11 cellular contexts compared by ENCODE assay signal in the genomic region with DNA sequence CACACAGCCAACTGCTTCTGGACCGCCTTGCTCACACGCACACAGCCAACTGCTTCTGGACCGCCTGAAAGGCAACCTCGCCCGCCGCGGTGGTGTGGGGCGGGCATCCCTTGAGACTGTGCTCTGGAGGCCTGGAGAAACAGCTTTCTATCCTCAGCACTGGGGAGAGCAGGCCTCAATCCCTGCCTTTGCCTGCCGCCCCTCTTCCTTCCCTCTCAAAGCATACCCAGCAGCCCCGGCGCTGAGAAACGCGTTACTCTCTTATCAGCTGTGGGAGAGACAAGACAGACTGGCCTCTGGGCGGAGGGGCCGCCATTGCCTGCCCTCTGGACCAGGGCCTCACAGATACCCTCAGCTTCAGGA. TPM values are rescaled to one million over a fixed set of nuclear protein-coding genes. Genes with fewer than 3 reads are reported as not detected.
DNase-seq lines count a peak whose midpoint lies in the region; ATAC-seq, FAIRE-seq and TF ChIP-seq lines count a peak whose summit lies in the region.
"Had no signal": no experiment of that assay in that cellular context is flagged by ENCODE, and none has a peak within 500 bp of the region (broad histone marks: within the 10 kb centered on the region; RNA-seq: fewer than 3 reads in every experiment).

No MANE protein-coding gene starts in this region.

- POLR2A ChIA-PET in Caco-2 (lab: Charles Lee) (interaction anchor here (1.2 to 1.5 kb wide), 2 partner anchors 9 to 73 kb away, joined by 3 to 15 read pairs; no protein-coding TSS in a partner anchor), T-cell (lab: Charles Lee) (no interaction called here)

- H3K27ac ChIP-seq in esophagus squamous epithelium = peak overlapping the region in 2 of 4 donors; percentile 78 to 85
- no peak overlapping the region for H3K27ac ChIP-seq in psoas muscle

- H3K4me1 Mint-ChIP-seq in Caco-2 (ENCODE audit: low read depth, unreplicated experiment) (peaks cover 22% of the 10 kb centered on the region), T-cell (peaks cover 41 to 47% (median 41%) of the 10 kb centered on the region in 3 donors)

- intact Hi-C loops in Caco-2 (cut with micrococcal nuclease; ENCODE audit: unreplicated experiment) = no loop called here
- intact Hi-C loops in esophagus squamous epithelium (cut with DNase I) = no loop called here
- intact Hi-C loops in psoas muscle (cut with DNase I) = no loop called here

- ATAC-seq in T-cell (replicated peaks in 1 of 4) (no peak), psoas muscle (no peak), HG03460 (IDR thresholded peaks at IDR 0.05; ENCODE audit: unreplicated experiment) (no peak), HG03175 (IDR thresholded peaks at IDR 0.05; ENCODE audit: unreplicated experiment) (no peak)

- no peak for TF ChIP-seq POLR2A in esophagus squamous epithelium (IDR thresholded peaks at IDR 0.05)

- H3K27me3 Mint-ChIP-seq in Caco-2 (ENCODE audit: insufficient read depth, unreplicated experiment) (no peaks in the 10 kb centered on the region), T-cell (no peaks in the 10 kb centered on the region)

- H3K27ac Mint-ChIP-seq in Caco-2 (ENCODE audit: unreplicated experiment) (no peak overlapping the region), T-cell (peak overlapping the region in 1 of 2 donors; percentile 85)
- H3K27ac Mint-ChIP-seq: nephron progenitor cell had no signal

- H3K4me3 Mint-ChIP-seq in Caco-2 (ENCODE audit: unreplicated experiment) (peak overlapping the region; percentile 86), T-cell (peak overlapping the region; percentile 94 to 99 (median 99))

- H3K4me3 ChIP-seq in Caco-2 (ENCODE audit: low read depth, low read length) = no peak overlapping the region
- peak overlapping the region in 3 of 4 donors; percentile 59 to 74 (median 59) for H3K4me3 ChIP-seq in esophagus squamous epithelium
- peak overlapping the region; percentile 61 for H3K4me3 ChIP-seq in psoas muscle

- H3K36me3 Mint-ChIP-seq in Caco-2 (ENCODE audit: insufficient read depth, unreplicated experiment) (peaks cover 17% of the 10 kb centered on the region), T-cell (no peaks in the 10 kb centered on the region)

- no peak for FAIRE-seq in frontal cortex (lab: Jason Lieb, UNC)

- no peaks in the 10 kb centered on the region for H3K27me3 ChIP-seq in Caco-2 (replicated peaks; ENCODE audit: control insufficient read depth, insufficient read depth, low read length)
- peaks cover 0 to 11% (median 0%) of the 10 kb centered on the region in 4 donors for H3K27me3 ChIP-seq in esophagus squamous epithelium
- peaks cover 0 to 44% (median 8%) of the 10 kb centered on the region in 3 donors for H3K27me3 ChIP-seq in psoas muscle (ENCODE audit: insufficient read depth in 3 of 3, low read length in 2 of 3)

- no peaks in the 10 kb centered on the region for H3K36me3 ChIP-seq in Caco-2 (ENCODE audit: control insufficient read depth, insufficient read depth, low read length)
- H3K36me3 ChIP-seq in esophagus squamous epithelium = no peaks in the 10 kb centered on the region
- no peaks in the 10 kb centered on the region for H3K36me3 ChIP-seq in psoas muscle (ENCODE audit: insufficient read depth in 1 of 2, low read depth in 1 of 2)

- H3K9me3 Mint-ChIP-seq in Caco-2 (ENCODE audit: unreplicated experiment) (no peaks in the 10 kb centered on the region), T-cell (no peaks in the 10 kb centered on the region)

- TF ChIP-seq CTCF in Caco-2 (IDR thresholded peaks at IDR 0.05; ENCODE audit: insufficient read depth in 1 of 2, low read depth in 1 of 2, low read length in 1 of 2, severe bottlenecking in 1 of 2, unreplicated experiment in 1 of 2) = no peak
- no peak for TF ChIP-seq CTCF in esophagus squamous epithelium (IDR thresholded peaks at IDR 0.05)
- no peak for TF ChIP-seq CTCF in psoas muscle (IDR thresholded peaks at IDR 0.05)

- no TSS peak for BruUV-seq in Caco-2 (replicated peaks; lab: Mats Ljungman, UMichigan)

- DNase-seq in Caco-2 (no peak), T-cell (no peak), esophagus squamous epithelium (lab: John Stamatoyannopoulos, UW) (no peak), psoas muscle (no peak), frontal cortex (ENCODE audit: low spot score in 2 of 2) (no peak), SIG-M5 treated with dmso at 0.1 percent for 504 hours (lab: John Stamatoyannopoulos, UW; ENCODE audit: unreplicated experiment) (no peak)
- DNase-seq: NCI-H1436 had no signal

- H3K9me3 ChIP-seq in Caco-2 (no peaks in the 10 kb centered on the region), esophagus squamous epithelium (no peaks in the 10 kb centered on the region), psoas muscle (no peaks in the 10 kb centered on the region)

- H3K4me1 ChIP-seq in Caco-2 (peaks cover 14% of the 10 kb centered on the region), esophagus squamous epithelium (peaks cover 35 to 52% (median 46%) of the 10 kb centered on the region in 3 donors), psoas muscle (peaks cover 6% of the 10 kb centered on the region)

- CTCF ChIA-PET in Caco-2 (lab: Charles Lee) (interaction anchor here (0.7 to 2.4 kb wide), 3 partner anchors 9 to 124 kb away, joined by 3 to 23 read pairs (median 5); no protein-coding TSS in a partner anchor), T-cell (lab: Charles Lee) (interaction anchor here in 1 of 2 donors (1.2 to 2.3 kb wide), 4 partner anchors 15 to 26 kb away, joined by 4 to 25 read pairs (median 10); no protein-coding TSS in a partner anchor)

- 67 to 93% methylated on average over 2 to 10 of the region's 15 CpGs for WGBS in esophagus squamous epithelium, 2 donors
- 68 to 88% (median 75%) methylated on average over 12 to 15 of the region's 15 CpGs for WGBS in psoas muscle, 3 donors

RNA-seq across cellular contexts. Expression of a gene that starts 2.9 kb away (rescaled TPM):
- total RNA-seq in Caco-2 (2022) = 20.0 and 21.7 TPM in 2 replicates
- 10 to 100 TPM; 16.2 to 44.4 (median 34.8) TPM for total RNA-seq in T-cell
- 10 to 100 TPM in 1 of 4 donors, 1 to 10 TPM in 3; 5.2 to 10.8 (median 7.9) TPM for total RNA-seq in esophagus squamous epithelium
- total RNA-seq in psoas muscle = 10 to 100 TPM in 2 of 4 donors, 1 to 10 TPM in 2; 5.3 to 27.7 (median 10.5) TPM
- polyA plus RNA-seq in psoas muscle = 10 to 100 TPM in 1 of 3 donors, 1 to 10 TPM in 2; 6.4 to 14.2 (median 9.3) TPM
- 10.2 TPM for total RNA-seq in frontal cortex
- total RNA-seq: SK-MEL-5 had no signal

RNA-seq across cellular contexts. Expression of a gene that starts 18.4 kb away (rescaled TPM):
- total RNA-seq in Caco-2 (2022) (1.1 and 1.3 TPM in 2 replicates), T-cell (not detected), esophagus squamous epithelium (10 to 100 TPM; 19.3 to 97.7 (median 33.8) TPM), psoas muscle (not detected), frontal cortex (not detected)
- polyA plus RNA-seq in psoas muscle = under 1 TPM in 2 of 3 donors, not detected in 1; 0.05 to 0.11 TPM

RNA-seq across cellular contexts. Expression of a gene that starts 34.2 kb away (rescaled TPM):
- total RNA-seq in Caco-2 (2022) (4.1 and 5.3 TPM in 2 replicates), T-cell (1 to 10 TPM in 1 of 5 donors, not detected in 4; 1.1 TPM), esophagus squamous epithelium (1,000 to 10,000 TPM in 2 of 4 donors, 100 to 1,000 TPM in 2; 530 to 1,759 (median 921) TPM), psoas muscle (not detected), frontal cortex (not detected)
- polyA plus RNA-seq in psoas muscle = 1 to 10 TPM in 1 of 3 donors, under 1 TPM in 2; 0.24 to 1.0 (median 0.84) TPM

Comparison
In these comparisons a context has a peak if more than half of its experiments do, and no peak if none do; other contexts are left out.
1. RNA of a gene that starts 34.2 kb away (total RNA-seq): 530 to 1,759 TPM in esophagus squamous epithelium; 4.1 to 5.3 TPM in Caco-2, 1.1 TPM in T-cell, not detected in psoas muscle and not detected in frontal cortex (single experiment); every median in the first group is over 10 times any median in the second.